9 cellular contexts compared by ENCODE assay signal in the genomic region with DNA sequence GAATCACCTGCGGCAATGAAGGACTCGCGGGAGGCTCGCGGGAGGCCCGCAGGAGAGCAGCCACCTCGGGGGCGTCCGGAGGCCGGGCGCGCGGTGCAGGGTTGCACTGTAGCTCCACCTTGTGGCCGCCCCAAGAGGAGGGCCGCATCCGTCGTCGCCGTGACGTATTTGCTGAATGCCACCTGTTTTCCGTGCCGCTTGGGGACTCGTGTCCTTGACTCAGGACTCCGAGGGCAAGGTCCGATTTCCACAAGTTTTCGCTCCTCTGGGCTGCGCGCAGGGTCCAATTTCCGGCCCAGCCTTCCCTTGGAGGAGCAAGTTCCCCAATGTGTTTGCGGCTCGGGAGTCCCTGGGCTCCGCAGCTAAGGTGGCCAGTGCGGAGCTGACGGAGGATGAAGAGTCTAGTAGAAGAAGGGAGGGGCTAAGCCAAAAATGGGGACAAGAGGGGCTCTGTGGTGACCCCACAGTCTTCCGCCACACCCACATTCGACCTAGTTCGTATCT. TPM values are rescaled to one million over a fixed set of nuclear protein-coding genes. Genes with fewer than 3 reads are reported as not detected.
DNase-seq lines count a peak whose midpoint lies in the region; ATAC-seq, FAIRE-seq and TF ChIP-seq lines count a peak whose summit lies in the region.
"Had no signal": no experiment of that assay in that cellular context is flagged by ENCODE, and none has a peak within 500 bp of the region (broad histone marks: within the 10 kb centered on the region; RNA-seq: fewer than 3 reads in every experiment).

No MANE protein-coding gene starts in this region.

- TF ChIP-seq CTCF in Panc1 (IDR thresholded peaks at IDR 0.05) (peak; percentile 87), fibroblast of mammary gland (conservative IDR thresholded peaks at IDR 0.05; ENCODE audit: control insufficient read depth, insufficient read depth, low read depth, low read length) (peak; percentile 39), nephron progenitor cell (IDR thresholded peaks at IDR 0.05) (peak; percentile 53)

- H3K9me3 Mint-ChIP-seq in nephron progenitor cell: peaks cover 38% of the 10 kb centered on the region

- peak overlapping the region; percentile 75 to 93 for H3K4me3 ChIP-seq in Panc1 (ENCODE audit: low read depth in 2 of 2, low read length in 2 of 2)
- peak overlapping the region; percentile 76 for H3K4me3 ChIP-seq in fibroblast of mammary gland (ENCODE audit: control insufficient read depth, low read depth, low read length)
- H3K4me3 ChIP-seq in subcutaneous abdominal adipose tissue (ENCODE audit: low read depth in 1 of 5, low read length in 5 of 5): peak overlapping the region; percentile 73 to 81 (median 75)

- H3K27ac Mint-ChIP-seq in nephron progenitor cell: peak overlapping the region; percentile 96

- CTCF ChIA-PET in Panc1 (lab: Charles Lee): interaction anchor here (0.5 to 1.5 kb wide), 5 partner anchors 18 to 301 kb away, joined by 3 to 5 read pairs (median 3); partner anchors contain the start of gene IGBP1

- BruUV-seq in Panc1 (replicated peaks; lab: Mats Ljungman, UMichigan): no TSS peak

- intact Hi-C loops in Panc1 (cut with micrococcal nuclease; ENCODE audit: unreplicated experiment): no loop called here

- H3K4me1 ChIP-seq in Panc1 (ENCODE audit: control insufficient read depth, insufficient read depth, low read length) (peaks cover 7% of the 10 kb centered on the region), subcutaneous abdominal adipose tissue (ENCODE audit: control insufficient read depth in 5 of 5, insufficient read depth in 5 of 5, low read length in 5 of 5) (peaks cover 0 to 17% (median 6%) of the 10 kb centered on the region in 5 donors)

- ATAC-seq in GM19467 (IDR thresholded peaks at IDR 0.05; ENCODE audit: unreplicated experiment): peak; percentile 56
- ATAC-seq in Panc1: peak; percentile 83

- POLR2A ChIA-PET in Panc1 (lab: Charles Lee): no interaction called here

- peak; percentile 99 for FAIRE-seq in HTR-8/SVneo (lab: Jason Lieb, UNC)
- FAIRE-seq: frontal cortex had no signal

- H3K27me3 Mint-ChIP-seq in nephron progenitor cell (ENCODE audit: low read depth, poor library complexity): peaks cover 39% of the 10 kb centered on the region

- peak overlapping the region in 4 of 5 donors; percentile 42 to 65 (median 60) for H3K9ac ChIP-seq in subcutaneous abdominal adipose tissue (ENCODE audit: low read length in 5 of 5)

- peaks cover 18% of the 10 kb centered on the region for H3K4me1 Mint-ChIP-seq in nephron progenitor cell

- H3K36me3 ChIP-seq in Panc1 (ENCODE audit: control insufficient read depth, insufficient read depth, low read length): no peaks in the 10 kb centered on the region
- H3K36me3 ChIP-seq in subcutaneous abdominal adipose tissue (ENCODE audit: control insufficient read depth in 5 of 5, insufficient read depth in 5 of 5, low read length in 5 of 5): no peaks in the 10 kb centered on the region

- in situ Hi-C loops in Panc1 (cut with HindIII; ENCODE audit: low pct_unique_long_range_greater_than_20kb, low sequenced_read_pairs): no loop called here

- peak overlapping the region; percentile 92 for H3K4me3 Mint-ChIP-seq in nephron progenitor cell

- H3K27ac ChIP-seq in Panc1 (ENCODE audit: low read length) (peak overlapping the region; percentile 80), subcutaneous abdominal adipose tissue (ENCODE audit: low read depth, low read length) (no peak overlapping the region)

- H3K27me3 ChIP-seq in Panc1 (ENCODE audit: control insufficient read depth, insufficient read depth, low read length): no peaks in the 10 kb centered on the region
- H3K27me3 ChIP-seq in subcutaneous abdominal adipose tissue (ENCODE audit: control insufficient read depth in 5 of 5, insufficient read depth in 4 of 5, low read length in 5 of 5): peaks cover 7 to 36% (median 28%) of the 10 kb centered on the region in 5 donors

- no peaks in the 10 kb centered on the region for H3K9me3 ChIP-seq in Panc1 (ENCODE audit: control insufficient read depth, insufficient read depth, low read depth, low read length)
- no peaks in the 10 kb centered on the region for H3K9me3 ChIP-seq in subcutaneous abdominal adipose tissue (ENCODE audit: control insufficient read depth in 5 of 5, low read length in 5 of 5)

- H3K36me3 Mint-ChIP-seq in nephron progenitor cell (ENCODE audit: low read depth): no peaks in the 10 kb centered on the region

- DNase-seq in COR-L47 (lab: John Stamatoyannopoulos, UW): peak; percentile 42
- DNase-seq in HTR-8/SVneo (ENCODE audit: insufficient read length, low spot score): peak; percentile 82
- peak; percentile 20 for DNase-seq in Panc1 (ENCODE audit: low read depth, low spot score)
- peak; percentile 56 for DNase-seq in activated T-helper 1 cell treated with Interleukin-2 at 50 U/mL for 16 hours (ENCODE audit: low read depth)
- peak; percentile 36 for DNase-seq in fibroblast of mammary gland (ENCODE audit: low read depth)
- peak; percentile 74 for DNase-seq in nephron progenitor cell

RNA-seq across cellular contexts. Expression of gene DLG3, which starts 10.7 kb away (rescaled TPM):
- total RNA-seq in Panc1 (2021; ENCODE audit: unreplicated experiment): 3.0 TPM
- polyA plus RNA-seq in Panc1 (2012; ENCODE audit: insufficient read length): 3.5 TPM

RNA-seq across cellular contexts. Expression of gene GDPD2, which starts 10.8 kb away (rescaled TPM):
- total RNA-seq in Panc1 (2021; ENCODE audit: unreplicated experiment): 0.33 TPM
- not detected for polyA plus RNA-seq in Panc1 (2012; ENCODE audit: insufficient read length)

Comparison
In these comparisons a context has a peak if more than half of its experiments do, and no peak if none do; other contexts are left out.
1. DNase-seq: peak in every context shown above with its lines; median percentile 82 in HTR-8/SVneo; 74 in nephron progenitor cell; 56 in activated T-helper 1 cell treated with Interleukin-2 at 50 U/mL for 16 hours; 42 in COR-L47; 36 in fibroblast of mammary gland; 20 in Panc1.